Comparison of ENCODE assay signal across 11 cellular contexts in genomic region chr13:102440259-102440936, GRCh38. TPM values are rescaled to one million over a fixed set of nuclear protein-coding genes. Genes with fewer than 3 reads are reported as not detected.
DNase-seq lines count a peak whose midpoint lies in the region; ATAC-seq and TF ChIP-seq lines count a peak whose summit lies in the region.
"Had no signal": no experiment of that assay in that cellular context is flagged by ENCODE, and none has a peak within 500 bp of the region (broad histone marks: within the 10 kb centered on the region; RNA-seq: fewer than 3 reads in every experiment).

No MANE protein-coding gene starts in this region.

- CTCF ChIA-PET in RWPE1 (lab: Yijun Ruan, JAX), result interaction anchor here (0.6 kb wide), 1 partner anchor 17 kb away, joined by 4 read pairs; no protein-coding TSS in a partner anchor
- CTCF ChIA-PET in activated CD4-positive, alpha-beta memory T cell treated with anti-CD3 and anti-CD28 coated beads, Interleukin-2, amount 10 ng/mL, durations not matched to agents 7 days and 5 days (lab: Charles Lee), result no interaction called here

- DNase-seq in ACHN (peak; percentile 70), RWPE1 (ENCODE audit: low spot score) (peak; percentile 29), T1000 (lab: John Stamatoyannopoulos, UW) (no peak), D341Med (ENCODE audit: low spot score) (no peak), SW480 (ENCODE audit: low spot score) (no peak)
- no peak for DNase-seq in activated CD4-positive, alpha-beta memory T cell treated with anti-CD3 and anti-CD28 coated beads, Interleukin-2, amount 10 ng/mL, durations not matched to agents 7 days and 5 days
- DNase-seq: activated CD8-positive, alpha-beta memory T cell treated with anti-CD3 and anti-CD28 coated beads, Interleukin-2, amount 10 ng/mL, durations not matched to agents 7 days and 5 days had no signal

- no peak for TF ChIP-seq CTCF in RWPE1 (conservative IDR thresholded peaks at IDR 0.05; ENCODE audit: low read depth)

- ATAC-seq in GM19463 (IDR thresholded peaks at IDR 0.05; ENCODE audit: unreplicated experiment), result peak; percentile 53
- ATAC-seq in HG03066 (IDR thresholded peaks at IDR 0.05; ENCODE audit: low read depth, unreplicated experiment), result peak; percentile 42
- ATAC-seq: activated CD8-positive, alpha-beta memory T cell treated with anti-CD3 and anti-CD28 coated beads, Interleukin-2, amount 10 ng/mL, durations not matched to agents 7 days and 5 days had no signal

- H3K27me3 Mint-ChIP-seq in activated CD4-positive, alpha-beta memory T cell treated with anti-CD3 and anti-CD28 coated beads, Interleukin-2, amount 10 ng/mL, durations not matched to agents 7 days and 5 days, result peaks cover 3% of the 10 kb centered on the region
- H3K27me3 Mint-ChIP-seq: dendritic cell treated with granulocyte-macrophage colony-stimulating factor and Interleukin-4, amounts not matched to agents 40 ng/mL and 50 ng/mL, for 4 days had no signal

- H3K27ac ChIP-seq in RWPE1, result no peak overlapping the region
- H3K27ac ChIP-seq: KMS-11 had no signal

- H3K4me3 Mint-ChIP-seq in activated CD4-positive, alpha-beta memory T cell treated with anti-CD3 and anti-CD28 coated beads, Interleukin-2, amount 10 ng/mL, durations not matched to agents 7 days and 5 days, result no peak overlapping the region
- H3K4me3 Mint-ChIP-seq: activated CD8-positive, alpha-beta memory T cell treated with anti-CD3 and anti-CD28 coated beads, Interleukin-2, amount 10 ng/mL, durations not matched to agents 7 days and 5 days; dendritic cell treated with granulocyte-macrophage colony-stimulating factor and Interleukin-4, amounts not matched to agents 40 ng/mL and 50 ng/mL, for 4 days had no signal

- H3K36me3 Mint-ChIP-seq in activated CD4-positive, alpha-beta memory T cell treated with anti-CD3 and anti-CD28 coated beads, Interleukin-2, amount 10 ng/mL, durations not matched to agents 7 days and 5 days (ENCODE audit: low read depth), result no peaks in the 10 kb centered on the region
- H3K36me3 Mint-ChIP-seq: activated CD8-positive, alpha-beta memory T cell treated with anti-CD3 and anti-CD28 coated beads, Interleukin-2, amount 10 ng/mL, durations not matched to agents 7 days and 5 days had no signal

- POLR2A ChIA-PET in RWPE1 (lab: Yijun Ruan, JAX; ENCODE audit: low non-redundant PET), result no interaction called here
- POLR2A ChIA-PET in activated CD4-positive, alpha-beta memory T cell treated with anti-CD3 and anti-CD28 coated beads, Interleukin-2, amount 10 ng/mL, durations not matched to agents 7 days and 5 days (lab: Charles Lee), result no interaction called here

- in situ Hi-C loops in ACHN (cut with HindIII; ENCODE audit: low pct_ligation_motif_present, low pct_unique_long_range_greater_than_20kb, low sequenced_read_pairs), result no loop called here

- H3K4me1 Mint-ChIP-seq in activated CD4-positive, alpha-beta memory T cell treated with anti-CD3 and anti-CD28 coated beads, Interleukin-2, amount 10 ng/mL, durations not matched to agents 7 days and 5 days, result no peaks in the 10 kb centered on the region
- H3K4me1 Mint-ChIP-seq: activated CD8-positive, alpha-beta memory T cell treated with anti-CD3 and anti-CD28 coated beads, Interleukin-2, amount 10 ng/mL, durations not matched to agents 7 days and 5 days had no signal

- H3K27ac Mint-ChIP-seq in activated CD4-positive, alpha-beta memory T cell treated with anti-CD3 and anti-CD28 coated beads, Interleukin-2, amount 10 ng/mL, durations not matched to agents 7 days and 5 days, result no peak overlapping the region
- H3K27ac Mint-ChIP-seq: activated CD8-positive, alpha-beta memory T cell treated with anti-CD3 and anti-CD28 coated beads, Interleukin-2, amount 10 ng/mL, durations not matched to agents 7 days and 5 days; dendritic cell treated with granulocyte-macrophage colony-stimulating factor and Interleukin-4, amounts not matched to agents 40 ng/mL and 50 ng/mL, for 4 days had no signal

- no peaks in the 10 kb centered on the region for H3K9me3 Mint-ChIP-seq in activated CD4-positive, alpha-beta memory T cell treated with anti-CD3 and anti-CD28 coated beads, Interleukin-2, amount 10 ng/mL, durations not matched to agents 7 days and 5 days

RNA-seq across cellular contexts. Expression of gene FGF14, which starts 38.5 kb away (rescaled TPM):
- not detected for total RNA-seq in activated CD4-positive, alpha-beta memory T cell treated with anti-CD3 and anti-CD28 coated beads, Interleukin-2, amount 10 ng/mL, durations not matched to agents 7 days and 5 days
- total RNA-seq: activated CD8-positive, alpha-beta memory T cell treated with anti-CD3 and anti-CD28 coated beads, Interleukin-2, amount 10 ng/mL, durations not matched to agents 7 days and 5 days had no signal

Comparison
In these comparisons a context has a peak if more than half of its experiments do, and no peak if none do; other contexts are left out.
1. DNase-seq: peak in ACHN (single experiment) and RWPE1 (single experiment); none in activated CD4-positive, alpha-beta memory T cell treated with anti-CD3 and anti-CD28 coated beads, Interleukin-2, amount 10 ng/mL, durations not matched to agents 7 days and 5 days (single experiment), T1000 (single experiment), D341Med (single experiment) and SW480 (single experiment).